ENCODE assay signal across 14 cellular contexts in the genomic region with DNA sequence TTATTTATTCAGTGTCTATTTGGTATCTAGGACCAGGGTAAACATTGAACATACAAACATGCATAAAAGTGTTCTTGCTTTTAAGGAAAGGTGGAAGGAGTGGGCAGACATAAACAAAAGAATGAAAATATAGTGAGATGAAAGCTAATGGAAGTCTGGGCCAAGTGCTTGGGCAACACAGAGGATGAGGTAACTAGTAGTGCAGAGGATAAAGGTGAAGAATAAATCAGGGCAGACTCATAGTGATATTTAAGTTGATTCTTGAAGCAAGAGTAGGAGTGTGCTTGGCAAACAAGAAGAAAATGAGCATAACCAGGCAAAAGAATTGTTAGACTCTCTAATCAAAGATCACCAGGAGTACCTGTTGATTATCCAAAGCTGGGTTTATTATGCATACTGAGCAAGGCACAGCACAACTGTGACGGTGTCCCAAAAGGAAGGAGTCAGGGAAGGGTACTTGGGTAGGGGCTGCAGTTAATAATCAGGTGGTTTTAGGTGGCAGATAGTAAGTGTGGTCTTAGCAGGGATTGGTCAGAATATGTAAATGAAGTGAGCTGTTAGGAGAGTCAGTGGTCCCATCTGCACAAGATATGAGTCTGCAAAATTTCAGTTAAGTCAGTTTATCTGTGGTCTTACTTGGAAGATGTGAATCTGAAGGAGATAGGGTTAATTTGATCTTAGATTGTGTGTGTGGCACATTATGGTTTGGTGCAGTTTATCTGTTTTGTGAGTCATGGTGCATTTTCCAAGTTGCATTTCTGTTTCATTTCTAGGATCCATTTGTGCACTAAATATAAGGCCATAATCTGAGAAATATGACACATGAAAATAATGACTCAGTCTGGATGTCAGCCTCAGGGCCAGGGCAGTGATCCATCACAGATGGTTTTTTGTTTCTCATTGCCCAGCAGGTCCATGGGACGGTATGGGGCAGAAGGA. TPM values are rescaled to one million over a fixed set of nuclear protein-coding genes. Genes with fewer than 3 reads are reported as not detected.
A peak's percentile ranks its signal among the peaks of the same experiment; 100 is the strongest.
DNase-seq lines count a peak whose midpoint lies in the region; ATAC-seq, FAIRE-seq and TF ChIP-seq lines count a peak whose summit lies in the region.
"Had no signal": no experiment of that assay in that cellular context is flagged by ENCODE, and none has a peak within 500 bp of the region (broad histone marks: within the 10 kb centered on the region; RNA-seq: fewer than 3 reads in every experiment).

No MANE protein-coding gene starts in this region.

- no peak overlapping the region for H3K4me3 ChIP-seq in fibroblast of pulmonary artery (replicated peaks; ENCODE audit: low read depth, low read length)
- H3K4me3 ChIP-seq: ascending aorta; BLaER1 treated with 17β-estradiol and CSF1 and Interleukin-3, amounts not matched to agents 10 nM and 100 nM had no signal

- H3K27ac Mint-ChIP-seq in activated naive CD4-positive, alpha-beta T cell treated with anti-CD3 and anti-CD28 coated beads, Interleukin-2, amount 50 U/mL, for 72 hours, result no peak overlapping the region
- H3K27ac Mint-ChIP-seq in activated naive CD4-positive, alpha-beta T cell treated with anti-CD3 and anti-CD28 coated beads for 36 hours, result no peak overlapping the region
- H3K27ac Mint-ChIP-seq: stimulated activated memory B cell treated with anti-CD40 and anti-IgM and Interleukin-4, amounts not matched to agents 10 μg/mL and 1 μg/mL and 100 μg/mL, for 72 hours had no signal

- H3K4me1 Mint-ChIP-seq in activated naive CD4-positive, alpha-beta T cell treated with anti-CD3 and anti-CD28 coated beads for 36 hours (ENCODE audit: low read depth), result no peaks in the 10 kb centered on the region
- H3K4me1 Mint-ChIP-seq: neural crest cell had no signal

- H3K4me3 Mint-ChIP-seq in activated naive CD4-positive, alpha-beta T cell treated with anti-CD3 and anti-CD28 coated beads for 36 hours, result no peak overlapping the region
- H3K4me3 Mint-ChIP-seq: neural crest cell; stimulated activated memory B cell treated with anti-CD40 and anti-IgM and Interleukin-4, amounts not matched to agents 10 μg/mL and 1 μg/mL and 100 μg/mL, for 72 hours had no signal

- TF ChIP-seq CTCF in fibroblast of pulmonary artery (IDR thresholded peaks at IDR 0.05; ENCODE audit: low read length, missing control alignments), result no peak

- H3K9me3 Mint-ChIP-seq in activated naive CD4-positive, alpha-beta T cell treated with anti-CD3 and anti-CD28 coated beads, Interleukin-2, amount 50 U/mL, for 72 hours, result peaks cover 0 to 5% of the 10 kb centered on the region in 2 donors
- no peaks in the 10 kb centered on the region for H3K9me3 Mint-ChIP-seq in activated naive CD4-positive, alpha-beta T cell treated with anti-CD3 and anti-CD28 coated beads for 36 hours

- DNase-seq in activated naive CD4-positive, alpha-beta T cell treated with anti-CD3 and anti-CD28 coated beads, Interleukin-2, amount 50 U/mL, for 72 hours (ENCODE audit: low spot score in 2 of 2), result no peak
- no peak for DNase-seq in activated naive CD4-positive, alpha-beta T cell treated with anti-CD3 and anti-CD28 coated beads for 36 hours
- DNase-seq in SK-N-DZ (ENCODE audit: low spot score) (peak; percentile 17), fibroblast of pulmonary artery (ENCODE audit: low read depth) (peak; percentile 88), urothelium cell line (ENCODE audit: low spot score) (no peak), HuH-7.5 (ENCODE audit: low spot score) (no peak)
- DNase-seq: islet precursor cell, NCI-H82 had no signal

- FAIRE-seq in urothelium cell line (lab: Jason Lieb, UNC), result peak; percentile 35

- peak; percentile 14 to 41 for ATAC-seq in activated naive CD4-positive, alpha-beta T cell treated with anti-CD3 and anti-CD28 coated beads, Interleukin-2, amount 50 U/mL, for 72 hours
- ATAC-seq in GM21528 (IDR thresholded peaks at IDR 0.05; ENCODE audit: low FRiP score, unreplicated experiment) (no peak), HG02870 (IDR thresholded peaks at IDR 0.05; ENCODE audit: unreplicated experiment) (no peak)
- ATAC-seq: stimulated activated memory B cell treated with anti-CD40 and anti-IgM and Interleukin-4, amounts not matched to agents 10 μg/mL and 1 μg/mL and 100 μg/mL, for 72 hours had no signal

- peaks cover 5% of the 10 kb centered on the region for H3K27me3 Mint-ChIP-seq in activated naive CD4-positive, alpha-beta T cell treated with anti-CD3 and anti-CD28 coated beads for 36 hours (ENCODE audit: low read depth)
- H3K27me3 Mint-ChIP-seq: stimulated activated memory B cell treated with anti-CD40 and anti-IgM and Interleukin-4, amounts not matched to agents 10 μg/mL and 1 μg/mL and 100 μg/mL, for 72 hours had no signal

- H3K36me3 Mint-ChIP-seq in activated naive CD4-positive, alpha-beta T cell treated with anti-CD3 and anti-CD28 coated beads, Interleukin-2, amount 50 U/mL, for 72 hours, result no peaks in the 10 kb centered on the region
- H3K36me3 Mint-ChIP-seq in activated naive CD4-positive, alpha-beta T cell treated with anti-CD3 and anti-CD28 coated beads for 36 hours (ENCODE audit: low read depth), result no peaks in the 10 kb centered on the region
- H3K36me3 Mint-ChIP-seq: stimulated activated memory B cell treated with anti-CD40 and anti-IgM and Interleukin-4, amounts not matched to agents 10 μg/mL and 1 μg/mL and 100 μg/mL, for 72 hours had no signal

- intact Hi-C loops in activated naive CD4-positive, alpha-beta T cell treated with anti-CD3 and anti-CD28 coated beads for 36 hours (cut with micrococcal nuclease), result no loop called here

- CTCF ChIA-PET in activated naive CD4-positive, alpha-beta T cell treated with anti-CD3 and anti-CD28 coated beads for 36 hours (lab: Charles Lee), result no interaction called here

RNA-seq across cellular contexts. Expression of a gene that starts 30.6 kb away (rescaled TPM):
- 100 to 1,000 TPM; 110 to 122 TPM for total RNA-seq in activated naive CD4-positive, alpha-beta T cell treated with anti-CD3 and anti-CD28 coated beads, Interleukin-2, amount 50 U/mL, for 72 hours
- total RNA-seq in activated naive CD4-positive, alpha-beta T cell treated with anti-CD3 and anti-CD28 coated beads for 36 hours, result 10 to 100 TPM; 84.1 to 87.9 TPM
- polyA plus RNA-seq in SK-N-DZ (2014; cell fraction: cytosol; rRNA removed), result 56.5 and 60.0 TPM in 2 replicates
- 32.5 and 39.1 TPM in 2 replicates for polyA plus RNA-seq in SK-N-DZ (2014; cell fraction: nucleus; rRNA removed)

RNA-seq across cellular contexts. Expression of a gene that starts 46.7 kb away (rescaled TPM):
- total RNA-seq in activated naive CD4-positive, alpha-beta T cell treated with anti-CD3 and anti-CD28 coated beads, Interleukin-2, amount 50 U/mL, for 72 hours, result 10 to 100 TPM; 15.8 to 18.4 TPM
- 10 to 100 TPM; 20.8 to 22.5 TPM for total RNA-seq in activated naive CD4-positive, alpha-beta T cell treated with anti-CD3 and anti-CD28 coated beads for 36 hours
- polyA plus RNA-seq in SK-N-DZ (2014; cell fraction: cytosol; rRNA removed), result 39.4 and 41.4 TPM in 2 replicates
- polyA plus RNA-seq in SK-N-DZ (2014; cell fraction: nucleus; rRNA removed), result 32.9 and 36.4 TPM in 2 replicates

Comparison
In these comparisons a context has a peak if more than half of its experiments do, and no peak if none do; other contexts are left out.
1. ATAC-seq: peak in activated naive CD4-positive, alpha-beta T cell treated with anti-CD3 and anti-CD28 coated beads, Interleukin-2, amount 50 U/mL, for 72 hours (2 of 2); none in GM21528 (single experiment) and HG02870 (single experiment).
2. DNase-seq: peak in SK-N-DZ (single experiment) and fibroblast of pulmonary artery (single experiment); none in activated naive CD4-positive, alpha-beta T cell treated with anti-CD3 and anti-CD28 coated beads, Interleukin-2, amount 50 U/mL, for 72 hours (0 of 2), activated naive CD4-positive, alpha-beta T cell treated with anti-CD3 and anti-CD28 coated beads for 36 hours (single experiment), urothelium cell line (single experiment) and HuH-7.5 (single experiment).